In the genomic region with DNA sequence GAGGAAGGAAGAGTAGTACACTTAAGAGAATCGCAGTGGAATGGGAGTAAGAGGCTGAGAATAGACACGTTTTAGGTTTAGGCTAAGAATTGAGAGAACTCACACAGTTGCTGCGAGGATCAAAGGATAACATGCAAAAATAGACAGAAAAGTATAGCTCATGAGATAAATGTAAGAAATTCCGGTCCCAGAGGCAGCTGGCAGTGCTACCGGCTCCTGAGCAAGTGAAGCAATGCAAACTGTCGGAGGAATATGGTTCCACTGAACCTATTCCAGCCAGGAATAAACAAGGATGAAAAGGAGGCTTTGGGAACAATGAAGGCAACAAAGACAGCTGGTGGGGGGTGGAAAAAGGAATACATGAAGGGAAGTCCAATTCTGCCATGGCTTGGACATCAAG, we compare ENCODE assay signal across 7 cellular contexts.
"Had no signal": no experiment of that assay in that cellular context is flagged by ENCODE, and none has a peak within 500 bp of the region (broad histone marks: within the 10 kb centered on the region; RNA-seq: fewer than 3 reads in every experiment).

No MANE protein-coding gene starts in this region.

- ATAC-seq: GM12878 had no signal

- DNase-seq: GDM1 had no signal

- H3K4me3 ChIP-seq: GM12878 had no signal

- FAIRE-seq: G401.6, GM12878, GM12891, GM12892, GM18507, GM19239 had no signal
